2 cellular contexts compared by ENCODE assay signal in genomic region chr4:1770245-1770644, GRCh38.
TF ChIP-seq lines count a peak whose summit lies in the region.

No MANE protein-coding gene starts in this region.

TF ChIP-seq in HEK293, 187 proteins besides CTCF, POLR2A, EP300 and RAD21:
- TF ChIP-seq ZIC2 (tag by site-specific recombination; IDR thresholded peaks at IDR 0.05), result peak; percentile 85
- TF ChIP-seq ZBTB8A (tag by site-specific recombination; IDR thresholded peaks at IDR 0.05), result peak; percentile 67
- 0 out of 2 replicates have a peak, but pooled peaks have one; percentile 37 for TF ChIP-seq ZNF423 (tag by site-specific recombination; IDR thresholded peaks at IDR 0.05)
- no peak for TF ChIP-seq SALL2 (tag by site-specific recombination; IDR thresholded peaks at IDR 0.05; ENCODE audit: borderline replicate concordance)

TF ChIP-seq in K562, 482 proteins besides CTCF, POLR2A, EP300 and RAD21:
- peak; percentile 76 for TF ChIP-seq ZBTB33 (CRISPR knock-in tag; IDR thresholded peaks at IDR 0.05)
- no peak for TF ChIP-seq RBBP5 (IDR thresholded peaks at IDR 0.05; ENCODE audit: borderline replicate concordance, insufficient read depth, low read length, poor library complexity, severe bottlenecking)
- no peak for TF ChIP-seq BRF1 (IDR thresholded peaks at IDR 0.05; ENCODE audit: borderline replicate concordance, extremely low read depth, insufficient read length)
- TF ChIP-seq CCAR2 (IDR thresholded peaks at IDR 0.05; ENCODE audit: low read depth, low read length), result no peak
- no peak for TF ChIP-seq MAFG (tag; conservative IDR thresholded peaks at IDR 0.05)
